ENCODE assay signal across 8 cellular contexts in the genomic region with DNA sequence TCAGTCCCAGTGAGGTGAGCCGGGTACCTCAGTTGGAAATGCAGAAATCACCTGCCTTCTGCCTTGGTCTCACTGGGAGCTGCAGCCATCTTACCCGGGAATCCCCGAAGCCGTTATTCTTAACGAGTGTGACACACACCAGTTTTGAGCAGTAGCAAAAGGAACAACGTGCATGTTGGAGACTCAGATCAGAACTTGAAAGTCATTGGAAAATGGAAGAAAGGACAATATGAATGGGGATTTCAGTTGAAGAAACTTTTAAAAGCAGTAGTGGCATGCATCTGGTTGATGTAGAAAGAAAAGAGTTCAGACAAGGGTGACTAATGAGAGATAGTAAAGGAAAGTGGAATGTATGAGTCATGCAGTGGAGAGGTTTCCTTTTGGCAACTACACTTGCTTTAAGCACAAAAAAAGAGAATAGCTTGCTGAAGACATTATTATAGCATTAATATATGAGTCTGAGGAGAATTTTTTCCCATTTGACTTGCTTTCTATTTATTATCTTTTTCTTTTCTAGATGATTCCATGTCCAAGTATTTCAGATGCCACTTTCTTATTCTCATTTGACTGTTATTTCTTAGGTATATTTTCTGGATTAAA. TPM values are rescaled to one million over a fixed set of nuclear protein-coding genes. Genes with fewer than 3 reads are reported as not detected.
DNase-seq lines count a peak whose midpoint lies in the region; ATAC-seq and TF ChIP-seq lines count a peak whose summit lies in the region.

No MANE protein-coding gene starts in this region.

- TF ChIP-seq CTCF in HFF-Myc (IDR thresholded peaks at IDR 0.05; ENCODE audit: low read depth, low read length, missing control alignments) (no peak), foreskin fibroblast (IDR thresholded peaks at IDR 0.05; ENCODE audit: low read depth, low read length) (no peak)

- peaks cover 67% of the 10 kb centered on the region for H3K36me3 Mint-ChIP-seq in activated CD8-positive, alpha-beta T cell treated with anti-CD3 and anti-CD28 coated beads, Interleukin-2, amount 10 ng/mL, durations not matched to agents 7 days and 5 days (ENCODE audit: low read depth)

- peaks cover 20% of the 10 kb centered on the region for H3K36me3 ChIP-seq in MG63

- CTCF ChIA-PET in activated CD8-positive, alpha-beta T cell treated with anti-CD3 and anti-CD28 coated beads, Interleukin-2, amount 10 ng/mL, durations not matched to agents 7 days and 5 days (lab: Charles Lee), result interaction anchor here (2.0 kb wide), 1 partner anchor 9 kb away, joined by 5 read pairs; no protein-coding TSS in a partner anchor

- peaks cover 23% of the 10 kb centered on the region for H3K9me3 ChIP-seq in MG63

- ATAC-seq in GM18498 (IDR thresholded peaks at IDR 0.05; ENCODE audit: unreplicated experiment), result peak; percentile 80
- ATAC-seq in activated CD8-positive, alpha-beta T cell treated with anti-CD3 and anti-CD28 coated beads, Interleukin-2, amount 10 ng/mL, durations not matched to agents 7 days and 5 days, result peak; percentile 91

- POLR2A ChIA-PET in activated CD8-positive, alpha-beta T cell treated with anti-CD3 and anti-CD28 coated beads, Interleukin-2, amount 10 ng/mL, durations not matched to agents 7 days and 5 days (lab: Charles Lee), result no interaction called here

- peak overlapping the region; percentile 79 for H3K27ac Mint-ChIP-seq in activated CD8-positive, alpha-beta T cell treated with anti-CD3 and anti-CD28 coated beads, Interleukin-2, amount 10 ng/mL, durations not matched to agents 7 days and 5 days

- no peak overlapping the region for H3K4me3 Mint-ChIP-seq in activated CD8-positive, alpha-beta T cell treated with anti-CD3 and anti-CD28 coated beads, Interleukin-2, amount 10 ng/mL, durations not matched to agents 7 days and 5 days

- peaks cover 30% of the 10 kb centered on the region for H3K9me3 Mint-ChIP-seq in activated CD8-positive, alpha-beta T cell treated with anti-CD3 and anti-CD28 coated beads, Interleukin-2, amount 10 ng/mL, durations not matched to agents 7 days and 5 days (ENCODE audit: insufficient read depth)

- H3K4me1 Mint-ChIP-seq in activated CD8-positive, alpha-beta T cell treated with anti-CD3 and anti-CD28 coated beads, Interleukin-2, amount 10 ng/mL, durations not matched to agents 7 days and 5 days (ENCODE audit: low read depth), result peaks cover 24% of the 10 kb centered on the region

- H3K27me3 Mint-ChIP-seq in activated CD8-positive, alpha-beta T cell treated with anti-CD3 and anti-CD28 coated beads, Interleukin-2, amount 10 ng/mL, durations not matched to agents 7 days and 5 days (ENCODE audit: low read depth), result no peaks in the 10 kb centered on the region

- H3K4me3 ChIP-seq in HFF-Myc (replicated peaks; ENCODE audit: low read depth, low read length) (no peak overlapping the region), MG63 (no peak overlapping the region), foreskin fibroblast (ENCODE audit: low read depth in 1 of 2, low read length in 2 of 2) (no peak overlapping the region), skeletal muscle cell (ENCODE audit: low read depth, low read length) (no peak overlapping the region)

- H3K27me3 ChIP-seq in MG63, result no peaks in the 10 kb centered on the region

- DNase-seq in HFF-Myc (ENCODE audit: extremely low read depth, low read depth) (peak; percentile 85), MG63 (peak; percentile 2), foreskin fibroblast (peak; percentile 78 to 89), skeletal muscle cell (ENCODE audit: low read depth) (peak; percentile 78), Ammon's horn (ENCODE audit: low spot score) (no peak), SHP77 (lab: John Stamatoyannopoulos, UW) (no peak)
- peak; percentile 36 for DNase-seq in activated CD8-positive, alpha-beta T cell treated with anti-CD3 and anti-CD28 coated beads, Interleukin-2, amount 10 ng/mL, durations not matched to agents 7 days and 5 days

RNA-seq across cellular contexts. Expression of a gene that starts 44.4 kb away (rescaled TPM):
- not detected in 2 replicates for total RNA-seq in MG63 (2014; rRNA removed; shearing (Covaris generic); ENCODE audit: low replicate concordance)
- total RNA-seq in activated CD8-positive, alpha-beta T cell treated with anti-CD3 and anti-CD28 coated beads, Interleukin-2, amount 10 ng/mL, durations not matched to agents 7 days and 5 days, result under 1 TPM; 0.18 to 0.32 TPM

RNA-seq across cellular contexts. Expression of a gene that starts 55.1 kb away (rescaled TPM):
- 10.9 and 24.0 TPM in 2 replicates for total RNA-seq in MG63 (2014; rRNA removed; shearing (Covaris generic); ENCODE audit: low replicate concordance)
- total RNA-seq in activated CD8-positive, alpha-beta T cell treated with anti-CD3 and anti-CD28 coated beads, Interleukin-2, amount 10 ng/mL, durations not matched to agents 7 days and 5 days, result 10 to 100 TPM; 29.8 to 30.7 TPM

RNA-seq across cellular contexts. Expression of a gene that starts 55.4 kb away (rescaled TPM):
- 7.6 and 11.1 TPM in 2 replicates for total RNA-seq in MG63 (2014; rRNA removed; shearing (Covaris generic); ENCODE audit: low replicate concordance)
- total RNA-seq in activated CD8-positive, alpha-beta T cell treated with anti-CD3 and anti-CD28 coated beads, Interleukin-2, amount 10 ng/mL, durations not matched to agents 7 days and 5 days, result 10 to 100 TPM; 31.2 to 36.0 TPM

Comparison
In these comparisons a context has a peak if more than half of its experiments do, and no peak if none do; other contexts are left out.
1. DNase-seq: peak in HFF-Myc (single experiment), MG63 (single experiment), activated CD8-positive, alpha-beta T cell treated with anti-CD3 and anti-CD28 coated beads, Interleukin-2, amount 10 ng/mL, durations not matched to agents 7 days and 5 days (single experiment), foreskin fibroblast (2 of 2) and skeletal muscle cell (single experiment); none in Ammon's horn (single experiment) and SHP77 (0 of 2).